15 cellular contexts compared by ENCODE assay signal in genomic region chr21:17118638-17119384, GRCh38.
"Had no signal": no experiment of that assay in that cellular context is flagged by ENCODE, and none has a peak within 500 bp of the region (broad histone marks: within the 10 kb centered on the region; RNA-seq: fewer than 3 reads in every experiment).

No MANE protein-coding gene starts in this region.

- H3K36me3 ChIP-seq: pancreas, spleen, upper lobe of right lung had no signal

- H3K4me1 ChIP-seq: pancreas, spleen, upper lobe of right lung had no signal

- DNase-seq: activated CD4-positive, alpha-beta T cell treated with anti-CD3 and anti-CD28 coated beads, Interleukin-2, amount 50 U/mL, for 4 hours; activated gamma-delta T cell; effector CD8-positive, alpha-beta T cell; foreskin fibroblast; hippocampal formation; mucosa of descending colon; naive B cell; pancreas; spleen; stimulated activated naive B cell treated with anti-CD40 and anti-IgM and Interleukin-4, amounts not matched to agents 10 μg/mL and 1 μg/mL and 100 μg/mL, for 72 hours; SW 1271; T-helper 2 cell; upper lobe of right lung had no signal

- H3K27me3 ChIP-seq: pancreas, spleen, upper lobe of right lung had no signal

- H3K9me3 ChIP-seq: mucosa of descending colon, pancreas, upper lobe of right lung had no signal

- H3K4me3 ChIP-seq: mucosa of descending colon, pancreas, spleen, upper lobe of right lung had no signal

- FAIRE-seq: islet of Langerhans, pancreas had no signal

- H3K27ac ChIP-seq: pancreas, spleen, upper lobe of right lung, VCaP had no signal
